9 cellular contexts compared by ENCODE assay signal in the genomic region with DNA sequence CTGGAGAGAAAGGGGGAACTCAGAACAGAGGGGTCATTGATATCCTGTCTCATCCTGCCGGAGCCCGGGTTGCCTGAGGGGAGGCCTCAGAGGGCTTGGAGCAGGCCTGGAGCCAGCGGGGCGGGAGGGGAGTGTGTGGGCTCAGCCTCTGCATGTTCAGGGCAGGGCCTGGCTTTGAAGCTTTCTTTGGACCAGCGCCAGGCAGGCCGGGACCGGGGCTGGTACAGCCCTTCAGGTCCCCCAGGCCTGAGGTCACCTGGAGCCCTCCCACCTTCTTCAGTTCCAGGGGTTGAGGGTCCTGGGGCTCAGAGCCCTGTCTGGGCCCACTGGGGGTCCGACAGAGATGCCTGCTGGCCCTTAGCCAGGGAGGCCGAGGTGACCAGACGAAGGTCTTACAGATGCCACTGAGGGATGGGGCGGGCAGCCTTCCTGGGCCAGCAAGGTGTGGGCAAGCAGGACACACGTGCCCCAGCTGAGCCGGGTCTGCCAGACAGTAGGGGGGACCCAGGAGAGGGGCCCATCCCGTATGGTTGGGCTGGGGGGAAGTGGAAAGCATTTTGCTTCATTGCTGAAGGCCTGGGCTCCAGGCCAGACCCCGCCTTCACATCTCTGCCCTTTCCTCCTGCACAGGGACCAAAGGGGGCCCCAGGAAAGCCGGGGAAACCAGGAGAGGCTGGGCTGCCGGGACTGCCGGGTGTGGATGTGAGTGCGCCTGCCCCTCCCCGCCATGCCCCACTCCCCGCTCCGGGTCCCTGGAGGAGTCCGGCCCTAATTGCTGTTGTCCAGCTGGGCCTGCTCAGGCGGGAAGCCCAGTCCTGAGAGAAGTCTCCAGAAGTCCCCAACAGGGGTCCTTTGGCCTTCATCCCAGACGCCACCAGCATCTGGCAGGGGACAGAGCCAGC. TPM values are rescaled to one million over a fixed set of nuclear protein-coding genes. Genes with fewer than 3 reads are reported as not detected.
DNase-seq lines count a peak whose midpoint lies in the region; ATAC-seq and TF ChIP-seq lines count a peak whose summit lies in the region.
"Had no signal": no experiment of that assay in that cellular context is flagged by ENCODE, and none has a peak within 500 bp of the region (broad histone marks: within the 10 kb centered on the region; RNA-seq: fewer than 3 reads in every experiment).

No MANE protein-coding gene starts in this region.

- ATAC-seq in RWPE2 (ENCODE audit: low read depth) (peak; percentile 61), GM19395 (IDR thresholded peaks at IDR 0.05; ENCODE audit: unreplicated experiment) (no peak)

- H3K9ac ChIP-seq in trophoblast cell (ENCODE audit: low read length): no peak overlapping the region

- H4K91ac ChIP-seq in trophoblast cell (ENCODE audit: low read depth, low read length): peak overlapping the region; percentile 30

- H3K4me3 Mint-ChIP-seq in activated T-helper 2 cell treated with anti-CD3 and anti-CD28 coated beads, Interferon-gamma antibody, Interleukin-2, Interleukin-4, amounts not matched to agents 10 μg/mL and 5 μg/mL and 100 μg/mL, durations not matched to agents 14 hours and 24 hours and 36 hours (ENCODE audit: low read depth): no peak overlapping the region

- H3K27ac ChIP-seq in RWPE2 (ENCODE audit: poor library complexity, severe bottlenecking) (peak overlapping the region; percentile 2), trophoblast cell (ENCODE audit: low read depth, low read length) (no peak overlapping the region)
- H3K27ac ChIP-seq: HL-60 had no signal

- no peaks in the 10 kb centered on the region for H3K9me3 ChIP-seq in RWPE2 (ENCODE audit: severe bottlenecking)
- no peaks in the 10 kb centered on the region for H3K9me3 ChIP-seq in trophoblast cell (ENCODE audit: insufficient read depth, low read depth, low read length)

- peaks cover 29% of the 10 kb centered on the region for H3K79me1 ChIP-seq in trophoblast cell (ENCODE audit: low read length)

- H3K79me2 ChIP-seq in trophoblast cell (ENCODE audit: control insufficient read depth, insufficient read depth, low read length, poor library complexity): peaks cover 13% of the 10 kb centered on the region

- intact Hi-C loops in activated T-helper 2 cell treated with anti-CD3 and anti-CD28 coated beads, Interferon-gamma antibody, Interleukin-2, Interleukin-4, amounts not matched to agents 10 μg/mL and 5 μg/mL and 100 μg/mL, durations not matched to agents 14 hours and 24 hours and 36 hours (cut with micrococcal nuclease): no loop called here

- H3K4me1 ChIP-seq in RWPE2 (ENCODE audit: insufficient read depth, poor library complexity, severe bottlenecking): peaks cover 17% of the 10 kb centered on the region
- peaks cover 35 to 55% of the 10 kb centered on the region in 2 experiments for H3K4me1 ChIP-seq in trophoblast cell (ENCODE audit: control insufficient read depth in 1 of 2, insufficient read depth in 2 of 2, low read length in 2 of 2)

- no peak overlapping the region for H2AFZ ChIP-seq in trophoblast cell (ENCODE audit: insufficient read depth, low read length, poor library complexity)

- peak overlapping the region; percentile 12 for H2BK12ac ChIP-seq in trophoblast cell (ENCODE audit: low read length)

- no peaks in the 10 kb centered on the region for H3K4me1 Mint-ChIP-seq in activated T-helper 2 cell treated with anti-CD3 and anti-CD28 coated beads, Interferon-gamma antibody, Interleukin-2, Interleukin-4, amounts not matched to agents 10 μg/mL and 5 μg/mL and 100 μg/mL, durations not matched to agents 14 hours and 24 hours and 36 hours (ENCODE audit: low read depth)

- no peaks in the 10 kb centered on the region for H3K36me3 Mint-ChIP-seq in activated T-helper 2 cell treated with anti-CD3 and anti-CD28 coated beads, Interferon-gamma antibody, Interleukin-2, Interleukin-4, amounts not matched to agents 10 μg/mL and 5 μg/mL and 100 μg/mL, durations not matched to agents 14 hours and 24 hours and 36 hours (ENCODE audit: low read depth)

- H3K14ac ChIP-seq in trophoblast cell (ENCODE audit: low read length): peak overlapping the region; percentile 27

- H3K27ac Mint-ChIP-seq in activated T-helper 2 cell treated with anti-CD3 and anti-CD28 coated beads, Interferon-gamma antibody, Interleukin-2, Interleukin-4, amounts not matched to agents 10 μg/mL and 5 μg/mL and 100 μg/mL, durations not matched to agents 14 hours and 24 hours and 36 hours: no peak overlapping the region

- H3K27me3 ChIP-seq in RWPE2 (ENCODE audit: insufficient read depth, poor library complexity, severe bottlenecking) (peaks cover 20% of the 10 kb centered on the region), trophoblast cell (ENCODE audit: insufficient read depth, low read length) (no peaks in the 10 kb centered on the region)

- H3K36me3 ChIP-seq in RWPE2 (ENCODE audit: low read depth): no peaks in the 10 kb centered on the region
- H3K36me3 ChIP-seq in trophoblast cell (ENCODE audit: control insufficient read depth in 1 of 2, insufficient read depth in 2 of 2, low read length in 2 of 2): peaks cover 26 to 28% of the 10 kb centered on the region in 2 experiments

- H4K8ac ChIP-seq in trophoblast cell (ENCODE audit: low read depth, low read length): peak overlapping the region; percentile 2

- peak overlapping the region; percentile 4 for H2BK5ac ChIP-seq in trophoblast cell (ENCODE audit: low read depth, low read length, poor library complexity)

- H3K27me3 Mint-ChIP-seq in activated T-helper 2 cell treated with anti-CD3 and anti-CD28 coated beads, Interferon-gamma antibody, Interleukin-2, Interleukin-4, amounts not matched to agents 10 μg/mL and 5 μg/mL and 100 μg/mL, durations not matched to agents 14 hours and 24 hours and 36 hours (ENCODE audit: low read depth): peaks cover 25% of the 10 kb centered on the region

- H3K23ac ChIP-seq in trophoblast cell (ENCODE audit: low read length): no peak overlapping the region

- H3K4me3 ChIP-seq in RWPE2 (ENCODE audit: severe bottlenecking) (no peak overlapping the region), fibroblast of the aortic adventitia (ENCODE audit: low read depth, low read length) (no peak overlapping the region), trophoblast cell (ENCODE audit: low read depth, low read length) (peak overlapping the region; percentile 12)

- TF ChIP-seq CTCF in RWPE2 (IDR thresholded peaks at IDR 0.05; ENCODE audit: poor library complexity, severe bottlenecking) (no peak), fibroblast of the aortic adventitia (IDR thresholded peaks at IDR 0.05; ENCODE audit: insufficient read depth, low read length) (no peak)

- H4K12ac ChIP-seq in trophoblast cell (ENCODE audit: low read depth, low read length): no peak overlapping the region

- H3K4me2 ChIP-seq in trophoblast cell (ENCODE audit: low read length): peak overlapping the region; percentile 46

- peak overlapping the region; percentile 18 for H2BK120ac ChIP-seq in trophoblast cell (ENCODE audit: insufficient read depth, low read length, poor library complexity)

- peak overlapping the region; percentile 31 for H2AK5ac ChIP-seq in trophoblast cell (ENCODE audit: low read length)

- DNase-seq in ELF-1 (ENCODE audit: low read depth, low spot score) (peak; percentile 49), RWPE2 (ENCODE audit: low spot score) (peak; percentile 89), fibroblast of the aortic adventitia (ENCODE audit: low read depth) (peak; percentile 53), trophoblast cell (no peak), cerebellar nuclear complex (lab: John Stamatoyannopoulos, UW) (no peak), NAMALWA (ENCODE audit: low spot score) (no peak)
- no peak for DNase-seq in activated T-helper 2 cell treated with anti-CD3 and anti-CD28 coated beads, Interferon-gamma antibody, Interleukin-2, Interleukin-4, amounts not matched to agents 10 μg/mL and 5 μg/mL and 100 μg/mL, durations not matched to agents 14 hours and 24 hours and 36 hours (ENCODE audit: low spot score)

- H3K9me3 Mint-ChIP-seq in activated T-helper 2 cell treated with anti-CD3 and anti-CD28 coated beads, Interferon-gamma antibody, Interleukin-2, Interleukin-4, amounts not matched to agents 10 μg/mL and 5 μg/mL and 100 μg/mL, durations not matched to agents 14 hours and 24 hours and 36 hours: no peaks in the 10 kb centered on the region

- H3K4ac ChIP-seq in trophoblast cell (ENCODE audit: low read depth, low read length): no peak overlapping the region

- no CpG with 5 or more reads among the region's 25 CpGs for WGBS in trophoblast cell (ENCODE audit: extremely low coverage, insufficient coverage, insufficient read length)

- H3K18ac ChIP-seq in trophoblast cell (ENCODE audit: low read length): peak overlapping the region; percentile 35

RNA-seq across cellular contexts. Expression of a gene that starts 2.0 kb away (rescaled TPM):
- total RNA-seq in fibroblast of the aortic adventitia (ENCODE audit: low replicate concordance): 0.36 and 0.98 TPM in 2 replicates
- 243 and 264 TPM in 2 replicates for polyA plus RNA-seq in trophoblast cell (2013)
- total RNA-seq in activated T-helper 2 cell treated with anti-CD3 and anti-CD28 coated beads, Interferon-gamma antibody, Interleukin-2, Interleukin-4, amounts not matched to agents 10 μg/mL and 5 μg/mL and 100 μg/mL, durations not matched to agents 14 hours and 24 hours and 36 hours: 0.27 and 0.32 TPM in 2 replicates

RNA-seq across cellular contexts. Expression of a gene that starts 14.2 kb away (rescaled TPM):
- 31.0 and 46.4 TPM in 2 replicates for total RNA-seq in fibroblast of the aortic adventitia (ENCODE audit: low replicate concordance)
- polyA plus RNA-seq in trophoblast cell (2013): 31.8 and 32.7 TPM in 2 replicates
- total RNA-seq in activated T-helper 2 cell treated with anti-CD3 and anti-CD28 coated beads, Interferon-gamma antibody, Interleukin-2, Interleukin-4, amounts not matched to agents 10 μg/mL and 5 μg/mL and 100 μg/mL, durations not matched to agents 14 hours and 24 hours and 36 hours: 54.3 and 55.7 TPM in 2 replicates

RNA-seq across cellular contexts. Expression of a gene that starts 22.6 kb away (rescaled TPM):
- total RNA-seq in fibroblast of the aortic adventitia (ENCODE audit: low replicate concordance): 16.8 and 21.7 TPM in 2 replicates
- 13.3 and 13.7 TPM in 2 replicates for polyA plus RNA-seq in trophoblast cell (2013)
- total RNA-seq in activated T-helper 2 cell treated with anti-CD3 and anti-CD28 coated beads, Interferon-gamma antibody, Interleukin-2, Interleukin-4, amounts not matched to agents 10 μg/mL and 5 μg/mL and 100 μg/mL, durations not matched to agents 14 hours and 24 hours and 36 hours: 17.9 and 18.2 TPM in 2 replicates

RNA-seq across cellular contexts. Expression of a gene that starts 42.8 kb away (rescaled TPM):
- total RNA-seq in fibroblast of the aortic adventitia (ENCODE audit: low replicate concordance): 23.7 and 27.9 TPM in 2 replicates
- 4.6 and 5.0 TPM in 2 replicates for polyA plus RNA-seq in trophoblast cell (2013)
- total RNA-seq in activated T-helper 2 cell treated with anti-CD3 and anti-CD28 coated beads, Interferon-gamma antibody, Interleukin-2, Interleukin-4, amounts not matched to agents 10 μg/mL and 5 μg/mL and 100 μg/mL, durations not matched to agents 14 hours and 24 hours and 36 hours: 5.7 and 7.1 TPM in 2 replicates

Comparison
In these comparisons a context has a peak if more than half of its experiments do, and no peak if none do; other contexts are left out.
1. DNase-seq: peak in ELF-1 (single experiment), RWPE2 (single experiment) and fibroblast of the aortic adventitia (single experiment); none in trophoblast cell (0 of 2), activated T-helper 2 cell treated with anti-CD3 and anti-CD28 coated beads, Interferon-gamma antibody, Interleukin-2, Interleukin-4, amounts not matched to agents 10 μg/mL and 5 μg/mL and 100 μg/mL, durations not matched to agents 14 hours and 24 hours and 36 hours (single experiment), cerebellar nuclear complex (0 of 2) and NAMALWA (single experiment).